8 cellular contexts compared by ENCODE assay signal in genomic region chr4:74189331-74190043, GRCh38. TPM values are rescaled to one million over a fixed set of nuclear protein-coding genes. Genes with fewer than 3 reads are reported as not detected.
DNase-seq lines count a peak whose midpoint lies in the region; ATAC-seq and TF ChIP-seq lines count a peak whose summit lies in the region.

No MANE protein-coding gene starts in this region.

- no peaks in the 10 kb centered on the region for H3K9me3 ChIP-seq in ascending aorta
- H3K9me3 ChIP-seq in vagina, result no peaks in the 10 kb centered on the region

- ATAC-seq in GM21786 (IDR thresholded peaks at IDR 0.05; ENCODE audit: unreplicated experiment), result peak; percentile 64
- ATAC-seq in stimulated activated naive CD8-positive, alpha-beta T cell treated with anti-CD3 and anti-CD28 coated beads, Interleukin-15, amount 100 ng/mL, for 72 hours, result no peak

- intact Hi-C loops in ascending aorta (cut with DNase I) (loop anchor here (2.0 kb wide), 1 partner anchor 123 kb away; no protein-coding TSS in a partner anchor), vagina (cut with DNase I) (loop anchor here (10.0 kb wide), 1 partner anchor 115 kb away; the partner anchor contains the start of gene EPGN)

- no peak overlapping the region for H3K27ac Mint-ChIP-seq in stimulated activated naive CD8-positive, alpha-beta T cell treated with anti-CD3 and anti-CD28 coated beads, Interleukin-15, amount 100 ng/mL, for 72 hours

- H3K27me3 Mint-ChIP-seq in stimulated activated naive CD8-positive, alpha-beta T cell treated with anti-CD3 and anti-CD28 coated beads, Interleukin-15, amount 100 ng/mL, for 72 hours, result no peaks in the 10 kb centered on the region

- H3K27ac ChIP-seq in ascending aorta (no peak overlapping the region), vagina (no peak overlapping the region)

- DNase-seq in DMS53 (lab: John Stamatoyannopoulos, UW) (peak; percentile 83), NCI-H2081 (lab: John Stamatoyannopoulos, UW) (peak; percentile 46 to 48), ascending aorta (ENCODE audit: low spot score in 2 of 2) (no peak), iris pigment epithelial cell (ENCODE audit: low read depth) (peak; percentile 47), vagina (ENCODE audit: extremely low spot score in 2 of 2) (no peak)
- DNase-seq in stimulated activated naive CD8-positive, alpha-beta T cell treated with anti-CD3 and anti-CD28 coated beads, Interleukin-15, amount 100 ng/mL, for 72 hours, result no peak
- no peak for DNase-seq in activated effector memory CD4-positive, alpha-beta T cell treated with Interleukin-2 at 50 U/mL for 16 hours

- H3K9me3 Mint-ChIP-seq in stimulated activated naive CD8-positive, alpha-beta T cell treated with anti-CD3 and anti-CD28 coated beads, Interleukin-15, amount 100 ng/mL, for 72 hours, result no peaks in the 10 kb centered on the region

- H3K27me3 ChIP-seq in ascending aorta (no peaks in the 10 kb centered on the region), vagina (no peaks in the 10 kb centered on the region)

- TF ChIP-seq POLR2A in vagina (IDR thresholded peaks at IDR 0.05), result no peak

- H3K4me1 Mint-ChIP-seq in stimulated activated naive CD8-positive, alpha-beta T cell treated with anti-CD3 and anti-CD28 coated beads, Interleukin-15, amount 100 ng/mL, for 72 hours, result no peaks in the 10 kb centered on the region

- no peaks in the 10 kb centered on the region for H3K36me3 ChIP-seq in ascending aorta
- H3K36me3 ChIP-seq in vagina, result no peaks in the 10 kb centered on the region

- H3K4me1 ChIP-seq in ascending aorta (no peaks in the 10 kb centered on the region), vagina (no peaks in the 10 kb centered on the region)

- TF ChIP-seq CTCF in ascending aorta (IDR thresholded peaks at IDR 0.05), result peak; percentile 17 to 59 (median 43)
- TF ChIP-seq CTCF in vagina (IDR thresholded peaks at IDR 0.05), result peak; percentile 8 to 26 (median 20)

- H3K4me3 ChIP-seq in ascending aorta (no peak overlapping the region), vagina (no peak overlapping the region)

- no peak overlapping the region for H3K4me3 Mint-ChIP-seq in stimulated activated naive CD8-positive, alpha-beta T cell treated with anti-CD3 and anti-CD28 coated beads, Interleukin-15, amount 100 ng/mL, for 72 hours

RNA-seq across cellular contexts. Expression of gene MTHFD2L, which starts 31.6 kb away (rescaled TPM):
- total RNA-seq in ascending aorta (not detected), vagina (15.5 TPM)

Comparison
In these comparisons a context has a peak if more than half of its experiments do, and no peak if none do; other contexts are left out.
1. DNase-seq: peak in DMS53 (single experiment), NCI-H2081 (2 of 2) and iris pigment epithelial cell (single experiment); none in ascending aorta (0 of 2), vagina (0 of 2), stimulated activated naive CD8-positive, alpha-beta T cell treated with anti-CD3 and anti-CD28 coated beads, Interleukin-15, amount 100 ng/mL, for 72 hours (0 of 2) and activated effector memory CD4-positive, alpha-beta T cell treated with Interleukin-2 at 50 U/mL for 16 hours (single experiment).
2. RNA of gene MTHFD2L, which starts 31.6 kb away (total RNA-seq): 15.5 TPM in vagina (single experiment); not detected in ascending aorta (single experiment); every median in the first group is over 10 times any median in the second.